ENCODE assay signal across 1 cellular context in genomic region chr2:40455661-40456060, GRCh38.
TF ChIP-seq lines count a peak whose summit lies in the region.

No MANE protein-coding gene starts in this region.

TF ChIP-seq in GM23338, 12 proteins besides CTCF, POLR2A, EP300 and RAD21 (continued from another document):
- TF ChIP-seq ZNF462 (CRISPR knock-in tag; IDR thresholded peaks at IDR 0.05) (no peak), ZNF331 (CRISPR knock-in tag; IDR thresholded peaks at IDR 0.05; ENCODE audit: low read depth) (no peak), ETS1 (IDR thresholded peaks at IDR 0.05) (no peak), CREB1 (CRISPR knock-in tag; IDR thresholded peaks at IDR 0.05; ENCODE audit: low read depth) (no peak), EZH2 (IDR thresholded peaks at IDR 0.05; ENCODE audit: low read depth, unreplicated experiment) (no peak), EZH2phosphoT487 (IDR thresholded peaks at IDR 0.05; ENCODE audit: unreplicated experiment) (no peak), ZNF114 (CRISPR knock-in tag; IDR thresholded peaks at IDR 0.05) (no peak), JUNB (IDR thresholded peaks at IDR 0.05; ENCODE audit: unreplicated experiment) (no peak)
